In genomic region chr11:61526956-61527731, GRCh38 we compare ENCODE assay signal across 1 cellular context.
TF ChIP-seq lines count a peak whose summit lies in the region.

No MANE protein-coding gene starts in this region.

TF ChIP-seq in SK-N-SH treated with all-trans-retinoic acid at 6 μM for 48 hours, 23 proteins besides CTCF, POLR2A, EP300 and RAD21 (continued from another document):
- TF ChIP-seq TSHZ2 (CRISPR knock-in tag; IDR thresholded peaks at IDR 0.05) (no peak), ZFP3 (CRISPR knock-in tag; IDR thresholded peaks at IDR 0.05) (no peak), ISL1 (CRISPR knock-in tag; IDR thresholded peaks at IDR 0.05) (no peak), CSRNP3 (CRISPR knock-in tag; IDR thresholded peaks at IDR 0.05) (no peak)
